ENCODE assay signal across 31 cellular contexts in genomic region chr3:47343471-47343971, GRCh38.
"Had no signal": no experiment of that assay in that cellular context is flagged by ENCODE, and none has a peak within 500 bp of the region (broad histone marks: within the 10 kb centered on the region; RNA-seq: fewer than 3 reads in every experiment).

No MANE protein-coding gene starts in this region.

- H3K27me3 ChIP-seq: brain microvascular endothelial cell, esophagus muscularis mucosa, gastroesophageal sphincter, heart right ventricle had no signal

- ATAC-seq: activated CD4-positive, alpha-beta T cell treated with anti-CD3 and anti-CD28 coated beads for 36 hours; activated CD8-positive, alpha-beta memory T cell treated with anti-CD3 and anti-CD28 coated beads, Interleukin-2, amount 10 ng/mL, durations not matched to agents 7 days and 5 days; activated CD8-positive, alpha-beta T cell treated with anti-CD3 and anti-CD28 coated beads, Interleukin-2, amount 10 ng/mL, durations not matched to agents 7 days and 5 days; effector memory CD8-positive, alpha-beta T cell; gastroesophageal sphincter; T-helper 17 cell had no signal

- H3K27me3 Mint-ChIP-seq: activated CD4-positive, alpha-beta memory T cell treated with anti-CD3 and anti-CD28 coated beads for 36 hours; activated CD4-positive, alpha-beta T cell treated with anti-CD3 and anti-CD28 coated beads for 36 hours; activated CD4-positive, alpha-beta T cell treated with anti-CD3 and anti-CD28 coated beads, Interleukin-2, amount 10 ng/mL, durations not matched to agents 24 days and 14 days; activated CD8-positive, alpha-beta memory T cell treated with anti-CD3 and anti-CD28 coated beads, Interleukin-2, amount 10 ng/mL, durations not matched to agents 7 days and 5 days; activated naive CD4-positive, alpha-beta T cell treated with anti-CD3 and anti-CD28 coated beads, Interleukin-2, amount 50 U/mL, for 24 hours; activated naive CD8-positive, alpha-beta T cell treated with anti-CD3 and anti-CD28 coated beads, Interleukin-2, amount 10 ng/mL, durations not matched to agents 7 days and 5 days; effector memory CD8-positive, alpha-beta T cell; T-helper 17 cell had no signal

- H3K27ac Mint-ChIP-seq: activated CD4-positive, alpha-beta memory T cell treated with anti-CD3 and anti-CD28 coated beads for 36 hours; activated CD4-positive, alpha-beta T cell treated with anti-CD3 and anti-CD28 coated beads for 36 hours; activated CD4-positive, alpha-beta T cell treated with anti-CD3 and anti-CD28 coated beads, Interleukin-2, amount 10 ng/mL, durations not matched to agents 24 days and 14 days; activated CD8-positive, alpha-beta memory T cell treated with anti-CD3 and anti-CD28 coated beads, Interleukin-2, amount 10 ng/mL, durations not matched to agents 7 days and 5 days; activated CD8-positive, alpha-beta T cell treated with anti-CD3 and anti-CD28 coated beads, Interleukin-2, amount 10 ng/mL, durations not matched to agents 7 days and 5 days; activated naive CD4-positive, alpha-beta T cell treated with anti-CD3 and anti-CD28 coated beads, Interleukin-2, amount 50 U/mL, for 24 hours; activated naive CD8-positive, alpha-beta T cell treated with anti-CD3 and anti-CD28 coated beads, Interleukin-2, amount 10 ng/mL, durations not matched to agents 7 days and 5 days; T-helper 17 cell had no signal

- FAIRE-seq: astrocyte, colon had no signal

- H3K9me3 Mint-ChIP-seq: activated CD4-positive, alpha-beta memory T cell treated with anti-CD3 and anti-CD28 coated beads for 36 hours; activated CD4-positive, alpha-beta T cell treated with anti-CD3 and anti-CD28 coated beads, Interleukin-2, amount 10 ng/mL, durations not matched to agents 24 days and 14 days; activated naive CD4-positive, alpha-beta T cell treated with anti-CD3 and anti-CD28 coated beads, Interleukin-2, amount 50 U/mL, for 24 hours; activated naive CD8-positive, alpha-beta T cell treated with anti-CD3 and anti-CD28 coated beads, Interleukin-2, amount 10 ng/mL, durations not matched to agents 7 days and 5 days; effector memory CD8-positive, alpha-beta T cell had no signal

- H3K4me3 Mint-ChIP-seq: activated CD4-positive, alpha-beta memory T cell treated with anti-CD3 and anti-CD28 coated beads for 36 hours; activated CD4-positive, alpha-beta T cell treated with anti-CD3 and anti-CD28 coated beads for 36 hours; activated CD4-positive, alpha-beta T cell treated with anti-CD3 and anti-CD28 coated beads, Interleukin-2, amount 10 ng/mL, durations not matched to agents 24 days and 14 days; activated CD8-positive, alpha-beta memory T cell treated with anti-CD3 and anti-CD28 coated beads, Interleukin-2, amount 10 ng/mL, durations not matched to agents 7 days and 5 days; activated CD8-positive, alpha-beta T cell treated with anti-CD3 and anti-CD28 coated beads, Interleukin-2, amount 10 ng/mL, durations not matched to agents 7 days and 5 days; activated naive CD4-positive, alpha-beta T cell treated with anti-CD3 and anti-CD28 coated beads, Interleukin-2, amount 50 U/mL, for 24 hours; activated naive CD8-positive, alpha-beta T cell treated with anti-CD3 and anti-CD28 coated beads, Interleukin-2, amount 10 ng/mL, durations not matched to agents 7 days and 5 days; effector memory CD8-positive, alpha-beta T cell; T-helper 17 cell had no signal

- H3K4me1 Mint-ChIP-seq: activated CD4-positive, alpha-beta T cell treated with anti-CD3 and anti-CD28 coated beads, Interleukin-2, amount 10 ng/mL, durations not matched to agents 24 days and 14 days; activated CD8-positive, alpha-beta memory T cell treated with anti-CD3 and anti-CD28 coated beads, Interleukin-2, amount 10 ng/mL, durations not matched to agents 7 days and 5 days had no signal

- H3K4me3 ChIP-seq: esophagus muscularis mucosa, gastroesophageal sphincter, heart right ventricle had no signal

- DNase-seq: activated CD4-positive, alpha-beta memory T cell treated with anti-CD3 and anti-CD28 coated beads for 36 hours; activated CD4-positive, alpha-beta T cell treated with anti-CD3 and anti-CD28 coated beads for 36 hours; activated CD4-positive, alpha-beta T cell treated with anti-CD3 and anti-CD28 coated beads, Interleukin-2, amount 10 ng/mL, durations not matched to agents 24 days and 14 days; activated CD4-positive, CD25-positive, alpha-beta regulatory T cell; activated CD4-positive, CD25-positive, alpha-beta regulatory T cell treated with anti-CD3 and anti-CD28 coated beads, Interleukin-2, amount 50 U/mL, for 72 hours; activated CD8-positive, alpha-beta memory T cell treated with anti-CD3 and anti-CD28 coated beads, Interleukin-2, amount 10 ng/mL, durations not matched to agents 7 days and 5 days; activated CD8-positive, alpha-beta memory T cell treated with anti-CD3 and anti-CD28 coated beads, Interleukin-2, amount 50 U/mL, for 4 hours; activated CD8-positive, alpha-beta T cell treated with anti-CD3 and anti-CD28 coated beads, Interleukin-2, amount 10 ng/mL, durations not matched to agents 7 days and 5 days; activated gamma-delta T cell; activated naive CD4-positive, alpha-beta T cell; activated naive CD8-positive, alpha-beta T cell treated with anti-CD3 and anti-CD28 coated beads, Interleukin-2, amount 10 ng/mL, durations not matched to agents 7 days and 5 days; activated T-cell treated with anti-CD3 and anti-CD28 coated beads, Interleukin-2, amount 50 U/mL, for 1 hour; activated T-cell treated with anti-CD3 and anti-CD28 coated beads, Interleukin-2, amount 50 U/mL, for 48 hours; amniotic stem cell; anterior cingulate cortex; brain microvascular endothelial cell; caudate nucleus; cortex of kidney; dermis blood vessel endothelial cell; effector CD4-positive, alpha-beta T cell; effector memory CD8-positive, alpha-beta T cell; erythroblast; foreskin melanocyte; heart right ventricle; T-helper 1 cell; T-helper 17 cell had no signal
